Comparison of ENCODE assay signal across 20 cellular contexts in genomic region chr4:122722256-122722655, GRCh38. TPM values are rescaled to one million over a fixed set of nuclear protein-coding genes. Genes with fewer than 3 reads are reported as not detected.
DNase-seq lines count a peak whose midpoint lies in the region; ATAC-seq, FAIRE-seq and TF ChIP-seq lines count a peak whose summit lies in the region.
"Had no signal": no experiment of that assay in that cellular context is flagged by ENCODE, and none has a peak within 500 bp of the region (broad histone marks: within the 10 kb centered on the region; RNA-seq: fewer than 3 reads in every experiment).

No MANE protein-coding gene starts in this region.

- no peak overlapping the region for H2BK15ac ChIP-seq in IMR-90 (ENCODE audit: low read depth, low read length)

- DNase-seq in HepG2 (ENCODE audit: low spot score) (no peak), right lobe of liver (no peak), IMR-90 (no peak), frontal cortex (ENCODE audit: low spot score in 2 of 2) (no peak), AG08396 (ENCODE audit: low spot score) (no peak), iPS-NIHi11 (ENCODE audit: low spot score) (no peak)
- DNase-seq: Caco-2; CD4-positive, CD25-positive, alpha-beta regulatory T cell; CD8-positive, alpha-beta T cell; DMS 273 treated with DMSO at 0.1 percent for 48 hours; DMS79; EL; GF-D8; GOT3; H7; HCEC 1CT had no signal

- dilution Hi-C loops in IMR-90 (cut with HindIII; ENCODE audit: low sequenced_read_pairs, unreplicated experiment): no loop called here

- H3K9ac ChIP-seq in HepG2 (ENCODE audit: insufficient read depth, low read depth, low read length) (no peak overlapping the region), IMR-90 (ENCODE audit: low read depth, low read length) (no peak overlapping the region)
- H3K9ac ChIP-seq: BLaER1 had no signal

- H3K4me3 ChIP-seq in HepG2 (replicated peaks in 1 of 3; ENCODE audit: insufficient read depth in 1 of 3, low read depth in 2 of 3, low read length in 3 of 3) (no peak overlapping the region), right lobe of liver (no peak overlapping the region), IMR-90 (ENCODE audit: insufficient read depth, low read depth, low read length) (no peak overlapping the region)
- H3K4me3 ChIP-seq: BLaER1 had no signal

- no peak overlapping the region for H2BK20ac ChIP-seq in IMR-90 (ENCODE audit: low read depth, low read length)

- BruUV-seq in HepG2 (replicated peaks; lab: Mats Ljungman, UMichigan): no TSS peak
- BruUV-seq in IMR-90 (replicated peaks; lab: Mats Ljungman, UMichigan): no TSS peak

- no peak for TF ChIP-seq EP300 in HepG2 (IDR thresholded peaks at IDR 0.05; ENCODE audit: low read depth in 2 of 2, low read length in 2 of 2)
- no peak for TF ChIP-seq EP300 in HepG2 (CRISPR knock-in tag; IDR thresholded peaks at IDR 0.05; ENCODE audit: borderline replicate concordance)

- TF ChIP-seq CTCF in HepG2 (CRISPR knock-in tag; IDR thresholded peaks at IDR 0.05): no peak
- TF ChIP-seq CTCF in right lobe of liver (IDR thresholded peaks at IDR 0.05): no peak
- no peak for TF ChIP-seq CTCF in IMR-90 (conservative IDR thresholded peaks at IDR 0.05; ENCODE audit: low read depth, low read length)

- no peaks in the 10 kb centered on the region for H3K9me1 ChIP-seq in IMR-90 (ENCODE audit: insufficient read depth, low read length)

- H3K4me2 ChIP-seq in HepG2 (ENCODE audit: low read depth, low read length) (no peak overlapping the region), IMR-90 (ENCODE audit: low read depth, low read length) (no peak overlapping the region)
- H3K4me2 ChIP-seq: BLaER1 had no signal

- POLR2A ChIA-PET in HepG2 (lab: Yijun Ruan, JAX): no interaction called here
- POLR2A ChIA-PET in IMR-90 (lab: Charles Lee; ENCODE audit: unreplicated experiment): no interaction called here

- no peaks in the 10 kb centered on the region for H3K79me1 ChIP-seq in IMR-90 (ENCODE audit: low read depth in 1 of 2, low read length in 2 of 2)

- no peak overlapping the region for H4K8ac ChIP-seq in IMR-90 (ENCODE audit: low read depth in 2 of 2, low read length in 2 of 2)

- FAIRE-seq in HepG2 (lab: Jason Lieb, UNC) (no peak), frontal cortex (lab: Jason Lieb, UNC) (peak; percentile 39)
- FAIRE-seq: GM12891, GM18507 had no signal

- H3K79me2 ChIP-seq in HepG2 (ENCODE audit: insufficient read depth, low read length): no peaks in the 10 kb centered on the region

- H2BK5ac ChIP-seq in IMR-90 (ENCODE audit: low read depth, low read length, poor library complexity, severe bottlenecking): no peak overlapping the region

- in situ Hi-C loops in HepG2 (cut with HindIII; ENCODE audit: extremely low pct_ligation_motif_present, low pct_unique_long_range_greater_than_20kb): no loop called here
- in situ Hi-C loops in IMR-90 (cut with MboI; ENCODE audit: low sequenced_read_pairs): loop anchor here (5.0 to 25.0 kb wide), 2 partner anchors 120 to 810 kb away; no protein-coding TSS in a partner anchor

- no peak overlapping the region for H3K18ac ChIP-seq in IMR-90 (ENCODE audit: low read depth, low read length)

- H2AK5ac ChIP-seq in IMR-90 (ENCODE audit: low read depth, low read length): no peak overlapping the region

- TF ChIP-seq POLR2A in HepG2 (IDR thresholded peaks at IDR 0.05; ENCODE audit: insufficient read depth in 1 of 2, low read depth in 2 of 2, low read length in 2 of 2) (no peak), right lobe of liver (IDR thresholded peaks at IDR 0.05) (no peak), IMR-90 (IDR thresholded peaks at IDR 0.05; ENCODE audit: low read depth, low read length) (no peak)

- H3K23ac ChIP-seq in IMR-90 (ENCODE audit: low read depth, low read length): no peak overlapping the region

- H3K36me3 ChIP-seq in HepG2 (replicated peaks in 1 of 2; ENCODE audit: control insufficient read depth in 1 of 2, insufficient read depth in 2 of 2, low read length in 2 of 2): no peaks in the 10 kb centered on the region
- H3K36me3 ChIP-seq in right lobe of liver: no peaks in the 10 kb centered on the region
- no peaks in the 10 kb centered on the region for H3K36me3 ChIP-seq in IMR-90 (ENCODE audit: control insufficient read depth, insufficient read depth, low read length)
- H3K36me3 ChIP-seq: BLaER1 had no signal

- H4K20me1 ChIP-seq in HepG2 (ENCODE audit: insufficient read depth, low read length) (no peaks in the 10 kb centered on the region), IMR-90 (ENCODE audit: insufficient read depth, low read length) (no peaks in the 10 kb centered on the region)
- H4K20me1 ChIP-seq: BLaER1 had no signal

- H3K4me1 ChIP-seq in HepG2 (ENCODE audit: insufficient read depth, low read length) (no peaks in the 10 kb centered on the region), right lobe of liver (no peaks in the 10 kb centered on the region), IMR-90 (ENCODE audit: control insufficient read depth, insufficient read depth, low read length) (no peaks in the 10 kb centered on the region)
- H3K4me1 ChIP-seq: BLaER1, Caco-2 had no signal

- no peak for TF ChIP-seq RAD21 in HepG2 (CRISPR knock-in tag; IDR thresholded peaks at IDR 0.05)
- TF ChIP-seq RAD21 in IMR-90 (IDR thresholded peaks at IDR 0.05; ENCODE audit: low read length): no peak

- no peak overlapping the region for H3K56ac ChIP-seq in IMR-90 (ENCODE audit: extremely low read depth, insufficient read depth, low read length)

- H3K27ac ChIP-seq in HepG2 (ENCODE audit: extremely low read length, insufficient read depth, low read length) (no peak overlapping the region), right lobe of liver (no peak overlapping the region), IMR-90 (ENCODE audit: insufficient read depth, low read length) (no peak overlapping the region)
- H3K27ac ChIP-seq: BLaER1, C4-2B had no signal

- intact Hi-C loops in HepG2 (cut with micrococcal nuclease; ENCODE audit: unreplicated experiment) (no loop called here), right lobe of liver (cut with DNase I) (no loop called here), IMR-90 (cut with micrococcal nuclease) (no loop called here)

- no peak overlapping the region for H3K14ac ChIP-seq in IMR-90 (replicated peaks; ENCODE audit: low read depth, low read length)

- H2AFZ ChIP-seq in HepG2 (ENCODE audit: low read length): no peak overlapping the region
- no peak overlapping the region for H2AFZ ChIP-seq in IMR-90 (replicated peaks; ENCODE audit: low read length, poor library complexity)

- H3K9me3 ChIP-seq in HepG2 (ENCODE audit: low read length) (no peaks in the 10 kb centered on the region), right lobe of liver (no peaks in the 10 kb centered on the region), IMR-90 (ENCODE audit: control insufficient read depth, insufficient read depth, low read length) (no peaks in the 10 kb centered on the region)
- H3K9me3 ChIP-seq: BLaER1, Caco-2 had no signal

- no peak overlapping the region for H3K4ac ChIP-seq in IMR-90 (ENCODE audit: low read depth, low read length)

- CTCF ChIA-PET in HepG2 (lab: Yijun Ruan, JAX; ENCODE audit: low intra/inter-chr PET ratio, low total read pairs): no interaction called here
- CTCF ChIA-PET in IMR-90 (lab: Yijun Ruan, JAX): no interaction called here

- ATAC-seq in HepG2: no peak
- ATAC-seq in right lobe of liver: no peak
- no peak for ATAC-seq in IMR-90 (ENCODE audit: low read depth)
- ATAC-seq: CD8-positive, alpha-beta T cell had no signal

- no peak overlapping the region for H2AK9ac ChIP-seq in IMR-90 (replicated peaks; ENCODE audit: low read depth, low read length, poor library complexity)

- no peaks in the 10 kb centered on the region for H3K27me3 ChIP-seq in HepG2 (ENCODE audit: control insufficient read depth in 1 of 2, insufficient read depth in 2 of 2, low read length in 2 of 2)
- H3K27me3 ChIP-seq in right lobe of liver: no peaks in the 10 kb centered on the region
- H3K27me3 ChIP-seq in IMR-90 (ENCODE audit: control insufficient read depth, insufficient read depth, low read length): no peaks in the 10 kb centered on the region; the same call in 1 of the 2 replicates
- H3K27me3 ChIP-seq: BLaER1 had no signal

- no peak overlapping the region for H4K91ac ChIP-seq in IMR-90 (ENCODE audit: insufficient read depth, low read depth, low read length)

- 0% methylated on average over 1 of the region's 1 CpG for WGBS in HepG2 (ENCODE audit: low lambda C conversion rate)
- 100% methylated on average over 1 of the region's 1 CpG for WGBS in right lobe of liver (ENCODE audit: insufficient coverage, low coverage, low lambda C conversion rate, missing lambda C conversion rate)
- no CpG with 5 or more reads among the region's 1 CpG for WGBS in IMR-90 (ENCODE audit: extremely low coverage in 2 of 2, insufficient read length in 1 of 2), 2 experiments

- no peak overlapping the region for H2BK120ac ChIP-seq in IMR-90 (ENCODE audit: low read depth, low read length)

- no peak overlapping the region for H4K5ac ChIP-seq in IMR-90 (ENCODE audit: low read depth, low read length)

RNA-seq across cellular contexts. Expression of gene BBS12, which starts 10.2 kb away (rescaled TPM):
- 1.7 and 2.1 TPM in 2 replicates for total RNA-seq in HepG2 (2016; rRNA removed; fragmentation: Illumina TruSeq; extraction: Trizol)
- total RNA-seq in HepG2 (2016; cell fraction: cytosol; rRNA removed; fragmentation: Illumina TruSeq; extraction: Trizol; ENCODE audit: low read depth): 0.18 and 0.20 TPM in 2 replicates
- 1.5 and 2.4 TPM in 2 replicates for total RNA-seq in HepG2 (2016; cell fraction: insoluble cytoplasmic fraction; rRNA removed; fragmentation: Illumina TruSeq; extraction: Trizol)
- total RNA-seq in HepG2 (2016; cell fraction: membrane; rRNA removed; fragmentation: Illumina TruSeq; extraction: Trizol): 0.90 TPM in 2 replicates
- 1.0 and 1.2 TPM in 2 replicates for total RNA-seq in HepG2 (2016; cell fraction: nucleus; rRNA removed; fragmentation: Illumina TruSeq; extraction: Trizol)
- 0.29 and 0.32 TPM in 2 replicates for polyA plus RNA-seq in HepG2 (2011; rRNA removed)
- 0.17 and 0.35 TPM in 2 replicates for polyA plus RNA-seq in HepG2 (2011; cell fraction: cytosol; rRNA removed)
- polyA plus RNA-seq in HepG2 (2011; cell fraction: nucleus; rRNA removed): 0.18 and 0.29 TPM in 2 replicates
- polyA plus RNA-seq in HepG2 (2012): 1.0 and 1.5 TPM in 2 replicates
- polyA plus RNA-seq in HepG2 (2016; cell fraction: cytosol; fragmentation: Illumina TruSeq; extraction: Trizol; ENCODE audit: low read depth): 0.08 and 0.09 TPM in 2 replicates
- 1.3 and 1.6 TPM in 2 replicates for polyA plus RNA-seq in HepG2 (2016; cell fraction: insoluble cytoplasmic fraction; fragmentation: Illumina TruSeq; extraction: Trizol; ENCODE audit: low read depth)
- 0.26 and 0.31 TPM in 2 replicates for polyA plus RNA-seq in HepG2 (2016; cell fraction: membrane; fragmentation: Illumina TruSeq; extraction: Trizol; ENCODE audit: low read depth)
- polyA plus RNA-seq in HepG2 (2016; cell fraction: nucleus; fragmentation: Illumina TruSeq; extraction: Trizol; ENCODE audit: insufficient read depth, low read depth): 0.57 and 1.1 TPM in 2 replicates
- 0.24 and 0.77 TPM in 2 replicates for polyA minus RNA-seq in HepG2 (2011; rRNA and poly(A)+ RNA removed; ENCODE audit: low replicate concordance)
- 0.79 and 0.89 TPM in 2 replicates for polyA minus RNA-seq in HepG2 (2011; cell fraction: cytosol; rRNA and poly(A)+ RNA removed)
- polyA minus RNA-seq in HepG2 (2011; cell fraction: nucleus; rRNA and poly(A)+ RNA removed): 2.3 and 4.0 TPM in 2 replicates
- total RNA-seq in right lobe of liver: 1 to 10 TPM in 1 of 6 experiments, under 1 TPM in 5; 0.25 to 1.1 (median 0.65) TPM
- total RNA-seq in IMR-90 (2012; rRNA removed): 5.0 and 5.9 TPM in 2 replicates
- polyA plus RNA-seq in IMR-90 (2012; rRNA removed): 0.87 and 1.1 TPM in 2 replicates
- 0.27 and 0.43 TPM in 2 replicates for polyA plus RNA-seq in IMR-90 (2012; cell fraction: cytosol; rRNA removed)
- polyA plus RNA-seq in IMR-90 (2012; cell fraction: nucleus; rRNA removed; ENCODE audit: low replicate concordance): 0.04 and 0.46 TPM in 2 replicates
- total RNA-seq in frontal cortex: 16.3 TPM
